Comparison of ENCODE assay signal across 15 cellular contexts in genomic region chr4:62670509-62670908, GRCh38.
DNase-seq lines count a peak whose midpoint lies in the region; ATAC-seq and TF ChIP-seq lines count a peak whose summit lies in the region.
"Had no signal": no experiment of that assay in that cellular context is flagged by ENCODE, and none has a peak within 500 bp of the region (broad histone marks: within the 10 kb centered on the region; RNA-seq: fewer than 3 reads in every experiment).

No MANE protein-coding gene starts in this region.

- H3K27ac ChIP-seq in dorsolateral prefrontal cortex = no peak overlapping the region
- H3K27ac ChIP-seq: gastroesophageal sphincter, HL-60 had no signal

- H3K27me3 ChIP-seq in dorsolateral prefrontal cortex = no peaks in the 10 kb centered on the region
- H3K27me3 ChIP-seq: gastroesophageal sphincter had no signal

- peak; percentile 50 for DNase-seq in DMS53 treated with DMSO at 0.1 percent for 48 hours (lab: John Stamatoyannopoulos, UW; ENCODE audit: unreplicated experiment)
- DNase-seq in NCI-H1417 (lab: John Stamatoyannopoulos, UW) = peak in 2 of 3 experiments; percentile 57 to 92
- DNase-seq in RKO (ENCODE audit: low spot score) = peak; percentile 16
- peak; percentile 15 for DNase-seq in iris pigment epithelial cell (ENCODE audit: low read depth)
- DNase-seq in activated CD4-positive, alpha-beta T cell treated with anti-CD3 and anti-CD28 coated beads, Interleukin-2, amount 50 U/mL, for 48 hours = no peak
- DNase-seq in dorsolateral prefrontal cortex = no peak
- DNase-seq: activated CD4-positive, alpha-beta T cell treated with anti-CD3 and anti-CD28 coated beads for 4 hours; C1 segment of cervical spinal cord; GOT3; right cardiac atrium; T-helper 2 cell had no signal

- no peak overlapping the region for H3K4me3 ChIP-seq in dorsolateral prefrontal cortex
- H3K4me3 ChIP-seq: gastroesophageal sphincter had no signal

- ATAC-seq in HG03175 (IDR thresholded peaks at IDR 0.05; ENCODE audit: unreplicated experiment) = no peak
- no peak for ATAC-seq in GM18502 (IDR thresholded peaks at IDR 0.05; ENCODE audit: poor library complexity, unreplicated experiment)
- ATAC-seq: gastroesophageal sphincter had no signal

- intact Hi-C loops in dorsolateral prefrontal cortex (cut with DNase I) = no loop called here

- TF ChIP-seq CTCF in dorsolateral prefrontal cortex (IDR thresholded peaks at IDR 0.05 in 54 of 56, conservative IDR thresholded peaks at IDR 0.05 in 2 of 56; ENCODE audit: low read depth in 1 of 56, partially characterized antibody in 56 of 56) = no peak

Comparison
In these comparisons a context has a peak if more than half of its experiments do, and no peak if none do; other contexts are left out.
1. DNase-seq: peak in DMS53 treated with DMSO at 0.1 percent for 48 hours (single experiment), NCI-H1417 (2 of 3), RKO (single experiment) and iris pigment epithelial cell (single experiment); none in activated CD4-positive, alpha-beta T cell treated with anti-CD3 and anti-CD28 coated beads, Interleukin-2, amount 50 U/mL, for 48 hours (0 of 2) and dorsolateral prefrontal cortex (0 of 10).